10 cellular contexts compared by ENCODE assay signal in genomic region chr9:127308559-127309429, GRCh38. TPM values are rescaled to one million over a fixed set of nuclear protein-coding genes. Genes with fewer than 3 reads are reported as not detected.
DNase-seq lines count a peak whose midpoint lies in the region; ATAC-seq, FAIRE-seq and TF ChIP-seq lines count a peak whose summit lies in the region.
"Had no signal": no experiment of that assay in that cellular context is flagged by ENCODE, and none has a peak within 500 bp of the region (broad histone marks: within the 10 kb centered on the region; RNA-seq: fewer than 3 reads in every experiment).

No MANE protein-coding gene starts in this region.

- H3K36me3 ChIP-seq in PC-9 (ENCODE audit: low read depth): no peaks in the 10 kb centered on the region

- no peak for TF ChIP-seq CTCF in PC-9 (conservative IDR thresholded peaks at IDR 0.05)

- H3K27ac ChIP-seq in PC-9: no peak overlapping the region

- peaks cover 34% of the 10 kb centered on the region for H3K4me1 ChIP-seq in PC-9 (replicated peaks; ENCODE audit: insufficient read depth)

- peaks cover 20% of the 10 kb centered on the region for H3F3A ChIP-seq in PC-9 (ENCODE audit: insufficient read depth, low read depth)

- H3K4me3 ChIP-seq in PC-9: no peak overlapping the region

- no peaks in the 10 kb centered on the region for H3K79me2 ChIP-seq in PC-9 (ENCODE audit: low read depth)

- peak overlapping the region; percentile 9; the same call in 1 of the 2 replicates for H3K4me2 ChIP-seq in PC-9

- no peaks in the 10 kb centered on the region for H3K27me3 ChIP-seq in PC-9 (ENCODE audit: insufficient read depth, low read depth)

- no TSS peak for BruUV-seq in PC-9 (replicated peaks; lab: Mats Ljungman, UMichigan)

- intact Hi-C loops in PC-9 (cut with micrococcal nuclease; ENCODE audit: unreplicated experiment): no loop called here

- POLR2A ChIA-PET in PC-9 (lab: Charles Lee; ENCODE audit: unreplicated experiment): interaction anchor here (0.6 kb wide), 2 partner anchors 64 to 88 kb away, joined by 4 read pairs; no protein-coding TSS in a partner anchor

- DNase-seq in H54 (ENCODE audit: insufficient read length, low spot score) (no peak), PC-9 (peak in 1 of 2 experiments; percentile 53), fibroblast of gingiva (ENCODE audit: low read depth) (peak; percentile 67), pons (ENCODE audit: low spot score) (peak; percentile 71), SHP77 treated with DMSO at 0.1 percent for 48 hours (lab: John Stamatoyannopoulos, UW) (no peak)
- DNase-seq in stimulated activated CD4-positive, alpha-beta T cell treated with anti-CD3 and anti-CD28 coated beads, Interleukin-4, amount 100 ng/mL, for 4 hours: no peak
- no peak for DNase-seq in effector CD8-positive, alpha-beta T cell (lab: John Stamatoyannopoulos, UW)
- DNase-seq: naive thymus-derived CD8-positive, alpha-beta T cell; NCI-H2029 had no signal

- H2AFZ ChIP-seq in PC-9: no peak overlapping the region

- ATAC-seq in GM18517 (IDR thresholded peaks at IDR 0.05; ENCODE audit: unreplicated experiment): no peak
- ATAC-seq: naive thymus-derived CD8-positive, alpha-beta T cell had no signal

- peak; percentile 83 for FAIRE-seq in H54 (lab: Jason Lieb, UNC)

- CTCF ChIA-PET in PC-9 (lab: Charles Lee): interaction anchor here (0.6 kb wide), 1 partner anchor 33 kb away, joined by 3 read pairs; no protein-coding TSS in a partner anchor

- no peaks in the 10 kb centered on the region for H3K9me3 ChIP-seq in PC-9 (ENCODE audit: insufficient read depth, low read depth)

- TF ChIP-seq POLR2A in H54 (IDR thresholded peaks at IDR 0.05; ENCODE audit: low read depth, low read length): no peak

- H3K9me2 ChIP-seq in PC-9 (ENCODE audit: insufficient read depth): no peaks in the 10 kb centered on the region

- no peaks in the 10 kb centered on the region for H4K20me1 ChIP-seq in PC-9 (ENCODE audit: insufficient read depth)

RNA-seq across cellular contexts. Expression of gene GARNL3, which starts 44.2 kb away (rescaled TPM):
- 10.8 and 18.1 TPM in 2 replicates for total RNA-seq in PC-9 (2021)

Comparison
In these comparisons a context has a peak if more than half of its experiments do, and no peak if none do; other contexts are left out.
1. DNase-seq: peak in fibroblast of gingiva (single experiment) and pons (single experiment); none in H54 (single experiment), stimulated activated CD4-positive, alpha-beta T cell treated with anti-CD3 and anti-CD28 coated beads, Interleukin-4, amount 100 ng/mL, for 4 hours (0 of 2), effector CD8-positive, alpha-beta T cell (single experiment) and SHP77 treated with DMSO at 0.1 percent for 48 hours (single experiment).